Comparison of ENCODE assay signal across 18 cellular contexts in genomic region chr2:236969075-236969474, GRCh38.
DNase-seq lines count a peak whose midpoint lies in the region; ATAC-seq and TF ChIP-seq lines count a peak whose summit lies in the region.
"Had no signal": no experiment of that assay in that cellular context is flagged by ENCODE, and none has a peak within 500 bp of the region (broad histone marks: within the 10 kb centered on the region; RNA-seq: fewer than 3 reads in every experiment).

No MANE protein-coding gene starts in this region.

- H3K79me1 ChIP-seq in neuronal stem cell (ENCODE audit: low read depth, low read length): no peaks in the 10 kb centered on the region

- POLR2A ChIA-PET in activated naive CD8-positive, alpha-beta T cell treated with anti-CD3 and anti-CD28 coated beads, Interleukin-2, amount 10 ng/mL, durations not matched to agents 7 days and 5 days (lab: Charles Lee): no interaction called here

- no peak overlapping the region for H3K23ac ChIP-seq in neuronal stem cell (ENCODE audit: low read depth, low read length, poor library complexity)

- peaks cover 1% of the 10 kb centered on the region for H3K36me3 Mint-ChIP-seq in activated naive CD8-positive, alpha-beta T cell treated with anti-CD3 and anti-CD28 coated beads, Interleukin-2, amount 10 ng/mL, durations not matched to agents 7 days and 5 days
- H3K36me3 Mint-ChIP-seq in chondrocyte (ENCODE audit: low read depth): no peaks in the 10 kb centered on the region
- H3K36me3 Mint-ChIP-seq: stimulated activated memory B cell treated with anti-CD40 and anti-IgM and Interleukin-4, amounts not matched to agents 10 μg/mL and 1 μg/mL and 100 μg/mL, for 72 hours had no signal

- ATAC-seq in activated naive CD8-positive, alpha-beta T cell treated with anti-CD3 and anti-CD28 coated beads, Interleukin-2, amount 10 ng/mL, durations not matched to agents 7 days and 5 days (ENCODE audit: low read depth): no peak
- ATAC-seq in GM18498 (IDR thresholded peaks at IDR 0.05; ENCODE audit: unreplicated experiment): no peak
- ATAC-seq: PC-3; stimulated activated memory B cell treated with anti-CD40 and anti-IgM and Interleukin-4, amounts not matched to agents 10 μg/mL and 1 μg/mL and 100 μg/mL, for 72 hours had no signal

- no peak overlapping the region for H4K8ac ChIP-seq in neuronal stem cell (ENCODE audit: low read depth, low read length)

- H2AFZ ChIP-seq in neuronal stem cell (ENCODE audit: low read length): no peak overlapping the region
- H2AFZ ChIP-seq: GM23248 had no signal

- peak overlapping the region; percentile 40 for H3K4me3 ChIP-seq in Jurkat, Clone E6-1 (ENCODE audit: low read length)
- no peak overlapping the region for H3K4me3 ChIP-seq in neuronal stem cell (ENCODE audit: low read length in 2 of 2)
- H3K4me3 ChIP-seq: GM23248, upper lobe of left lung had no signal

- no peak overlapping the region for H2AK5ac ChIP-seq in neuronal stem cell (ENCODE audit: low read depth, low read length)

- H2BK15ac ChIP-seq in neuronal stem cell (ENCODE audit: low read length): no peak overlapping the region

- no peaks in the 10 kb centered on the region for H3K27me3 Mint-ChIP-seq in activated naive CD8-positive, alpha-beta T cell treated with anti-CD3 and anti-CD28 coated beads, Interleukin-2, amount 10 ng/mL, durations not matched to agents 7 days and 5 days
- no peaks in the 10 kb centered on the region for H3K27me3 Mint-ChIP-seq in chondrocyte (ENCODE audit: low read depth)

- DNase-seq in DMS 273 (lab: John Stamatoyannopoulos, UW; ENCODE audit: unreplicated experiment) (peak; percentile 37), DMS 273 treated with DMSO at 0.1 percent for 48 hours (lab: John Stamatoyannopoulos, UW) (no peak), neuronal stem cell (ENCODE audit: low spot score) (no peak), NCI-H526 (lab: John Stamatoyannopoulos, UW) (no peak), chondrocyte (ENCODE audit: low spot score) (no peak)
- peak; percentile 9 for DNase-seq in Jurkat, Clone E6-1 (ENCODE audit: low read depth, low spot score)
- no peak for DNase-seq in activated naive CD8-positive, alpha-beta T cell treated with anti-CD3 and anti-CD28 coated beads, Interleukin-2, amount 10 ng/mL, durations not matched to agents 7 days and 5 days
- DNase-seq: DMS153, erythroblast, GM23248, NCI-H2081, PC-3, posterior cingulate gyrus, upper lobe of left lung had no signal

- H3K14ac ChIP-seq in neuronal stem cell (ENCODE audit: low read length): no peak overlapping the region

- no peaks in the 10 kb centered on the region for H3K9me3 ChIP-seq in neuronal stem cell (replicated peaks in 1 of 2; ENCODE audit: control insufficient read depth in 2 of 2, insufficient read depth in 1 of 2, low read depth in 1 of 2, low read length in 2 of 2)
- H3K9me3 ChIP-seq: upper lobe of left lung had no signal

- peak overlapping the region; percentile 74 for H3K27ac Mint-ChIP-seq in activated naive CD8-positive, alpha-beta T cell treated with anti-CD3 and anti-CD28 coated beads, Interleukin-2, amount 10 ng/mL, durations not matched to agents 7 days and 5 days
- no peak overlapping the region for H3K27ac Mint-ChIP-seq in chondrocyte (ENCODE audit: unreplicated experiment)
- H3K27ac Mint-ChIP-seq: B cell; stimulated activated memory B cell treated with anti-CD40 and anti-IgM and Interleukin-4, amounts not matched to agents 10 μg/mL and 1 μg/mL and 100 μg/mL, for 72 hours had no signal

- H3K4me1 ChIP-seq in neuronal stem cell (ENCODE audit: control insufficient read depth in 2 of 2, insufficient read depth in 1 of 2, low read depth in 1 of 2, low read length in 2 of 2): peaks cover 13 to 28% of the 10 kb centered on the region in 2 donors

- H3K27ac ChIP-seq in neuronal stem cell (replicated peaks; ENCODE audit: low read length): no peak overlapping the region
- H3K27ac ChIP-seq: 22Rv1, GM23248 had no signal

- no peaks in the 10 kb centered on the region for H3K9me3 Mint-ChIP-seq in activated naive CD8-positive, alpha-beta T cell treated with anti-CD3 and anti-CD28 coated beads, Interleukin-2, amount 10 ng/mL, durations not matched to agents 7 days and 5 days
- H3K9me3 Mint-ChIP-seq in chondrocyte (ENCODE audit: low read depth): no peaks in the 10 kb centered on the region
- H3K9me3 Mint-ChIP-seq: stimulated activated memory B cell treated with anti-CD40 and anti-IgM and Interleukin-4, amounts not matched to agents 10 μg/mL and 1 μg/mL and 100 μg/mL, for 72 hours had no signal

- no peak overlapping the region for H2BK120ac ChIP-seq in neuronal stem cell (ENCODE audit: low read depth, low read length)

- no peak overlapping the region for H2BK12ac ChIP-seq in neuronal stem cell (ENCODE audit: low read length)

- H2BK5ac ChIP-seq in neuronal stem cell (ENCODE audit: low read length): no peak overlapping the region

- no peaks in the 10 kb centered on the region for H3K27me3 ChIP-seq in neuronal stem cell (ENCODE audit: control insufficient read depth in 3 of 3, insufficient read depth in 3 of 3, low read depth in 1 of 3, low read length in 3 of 3)
- H3K27me3 ChIP-seq: upper lobe of left lung had no signal

- no peak overlapping the region for H3K4me2 ChIP-seq in neuronal stem cell (ENCODE audit: insufficient read depth, low read length, poor library complexity, severe bottlenecking)

- H3K4me1 Mint-ChIP-seq in activated naive CD8-positive, alpha-beta T cell treated with anti-CD3 and anti-CD28 coated beads, Interleukin-2, amount 10 ng/mL, durations not matched to agents 7 days and 5 days: peaks cover 28% of the 10 kb centered on the region
- peaks cover 12% of the 10 kb centered on the region for H3K4me1 Mint-ChIP-seq in chondrocyte (ENCODE audit: low read depth)
- H3K4me1 Mint-ChIP-seq: B cell had no signal

- WGBS in neuronal stem cell (ENCODE audit: extremely low coverage in 2 of 2, insufficient read length in 2 of 2, insufficient replicate concordance in 1 of 2), 2 donors: no CpG with 5 or more reads among the region's 7 CpGs

- no peak for TF ChIP-seq CTCF in chondrocyte (IDR thresholded peaks at IDR 0.05)

- peak overlapping the region; percentile 60 for H3K18ac ChIP-seq in neuronal stem cell (ENCODE audit: low read length)

- H3K36me3 ChIP-seq in neuronal stem cell (replicated peaks in 1 of 2; ENCODE audit: control insufficient read depth in 2 of 2, insufficient read depth in 2 of 2, low read length in 2 of 2): no peaks in the 10 kb centered on the region
- H3K36me3 ChIP-seq: upper lobe of left lung had no signal

- H4K91ac ChIP-seq in neuronal stem cell (ENCODE audit: low read depth, low read length, poor library complexity): no peak overlapping the region

- no peak overlapping the region for H3K9ac ChIP-seq in neuronal stem cell (ENCODE audit: low read depth, low read length, poor library complexity)
- H3K9ac ChIP-seq: GM23248 had no signal

- no peak overlapping the region for H3K4me3 Mint-ChIP-seq in activated naive CD8-positive, alpha-beta T cell treated with anti-CD3 and anti-CD28 coated beads, Interleukin-2, amount 10 ng/mL, durations not matched to agents 7 days and 5 days
- H3K4me3 Mint-ChIP-seq in chondrocyte (ENCODE audit: unreplicated experiment): no peak overlapping the region
- H3K4me3 Mint-ChIP-seq: B cell; stimulated activated memory B cell treated with anti-CD40 and anti-IgM and Interleukin-4, amounts not matched to agents 10 μg/mL and 1 μg/mL and 100 μg/mL, for 72 hours had no signal

- no peak overlapping the region for H3K4ac ChIP-seq in neuronal stem cell (ENCODE audit: low read length)

Comparison
In these comparisons a context has a peak if more than half of its experiments do, and no peak if none do; other contexts are left out.
1. DNase-seq: peak in DMS 273 (single experiment) and Jurkat, Clone E6-1 (single experiment); none in DMS 273 treated with DMSO at 0.1 percent for 48 hours (single experiment), activated naive CD8-positive, alpha-beta T cell treated with anti-CD3 and anti-CD28 coated beads, Interleukin-2, amount 10 ng/mL, durations not matched to agents 7 days and 5 days (single experiment), neuronal stem cell (single experiment), NCI-H526 (0 of 2) and chondrocyte (single experiment).